ENCODE assay signal across 1 cellular context in genomic region chr12:113096675-113097461, GRCh38.
TF ChIP-seq lines count a peak whose summit lies in the region.

No MANE protein-coding gene starts in this region.

TF ChIP-seq in H1, 55 proteins besides CTCF, POLR2A, EP300 and RAD21:
- TF ChIP-seq ZNF274 (IDR thresholded peaks at IDR 0.05; ENCODE audit: borderline replicate concordance, extremely low read depth, low read length) (no peak), ATF2 (IDR thresholded peaks at IDR 0.05; ENCODE audit: low read length) (no peak)
